ENCODE assay signal across 14 cellular contexts in genomic region chr2:68799138-68799537, GRCh38.
DNase-seq lines count a peak whose midpoint lies in the region; ATAC-seq lines count a peak whose summit lies in the region.
"Had no signal": no experiment of that assay in that cellular context is flagged by ENCODE, and none has a peak within 500 bp of the region (broad histone marks: within the 10 kb centered on the region; RNA-seq: fewer than 3 reads in every experiment).

No MANE protein-coding gene starts in this region.

- no peak overlapping the region for H2BK5ac ChIP-seq in mesendoderm (ENCODE audit: low read length)

- H3K4me1 Mint-ChIP-seq in T-helper 17 cell (peaks cover 50% of the 10 kb centered on the region), memory B cell (peaks cover 49% of the 10 kb centered on the region)

- H3K4ac ChIP-seq in mesendoderm (ENCODE audit: low read depth, low read length) = no peak overlapping the region

- H3K36me3 ChIP-seq in mesendoderm (ENCODE audit: control insufficient read depth, insufficient read depth, low read length) = no peaks in the 10 kb centered on the region
- H3K36me3 ChIP-seq: tibial nerve had no signal

- peaks cover 2% of the 10 kb centered on the region for H3K9me3 Mint-ChIP-seq in memory B cell

- H3K79me2 ChIP-seq in mesendoderm (ENCODE audit: control insufficient read depth, insufficient read depth, low read length) = no peaks in the 10 kb centered on the region

- H3K4me3 Mint-ChIP-seq in T-helper 17 cell (no peak overlapping the region), memory B cell (no peak overlapping the region)

- no peak overlapping the region for H3K23ac ChIP-seq in mesendoderm (ENCODE audit: low read length)

- no peak overlapping the region for H2BK15ac ChIP-seq in mesendoderm (replicated peaks; ENCODE audit: low read depth)

- H2BK120ac ChIP-seq in mesendoderm (ENCODE audit: low read depth, low read length) = no peak overlapping the region

- H3K9ac ChIP-seq in mesendoderm (ENCODE audit: low read length) = no peak overlapping the region

- no peak overlapping the region for H3K56ac ChIP-seq in mesendoderm (ENCODE audit: low read length)

- H3K27ac ChIP-seq in mesendoderm (ENCODE audit: low read depth, low read length) = no peak overlapping the region
- H3K27ac ChIP-seq: tibial nerve had no signal

- H3K36me3 Mint-ChIP-seq in T-helper 17 cell (ENCODE audit: low read depth) (peaks cover 27% of the 10 kb centered on the region), memory B cell (peaks cover 50% of the 10 kb centered on the region)

- no peaks in the 10 kb centered on the region for H3K9me3 ChIP-seq in T-helper 17 cell (ENCODE audit: control insufficient read depth, low read length, poor library complexity, severe bottlenecking)
- H3K9me3 ChIP-seq: left lung, tibial nerve had no signal

- no peaks in the 10 kb centered on the region for H3K4me1 ChIP-seq in mesendoderm (ENCODE audit: control insufficient read depth, low read depth, low read length)

- no CpG with 5 or more reads among the region's 3 CpGs for WGBS in mesendoderm (ENCODE audit: extremely low coverage, insufficient coverage, low lambda C conversion rate)

- H4K5ac ChIP-seq in mesendoderm (ENCODE audit: low read length) = no peak overlapping the region

- peak overlapping the region; percentile 66 for H3K27ac Mint-ChIP-seq in T-helper 17 cell
- H3K27ac Mint-ChIP-seq in memory B cell = peak overlapping the region; percentile 89

- H3K4me2 ChIP-seq in mesendoderm (ENCODE audit: low read length) = no peak overlapping the region

- peak; percentile 16 for DNase-seq in COR-L47 (lab: John Stamatoyannopoulos, UW)
- peak; percentile 20 for DNase-seq in NCI-H1417 treated with DMSO at 0.1 percent for 48 hours (lab: John Stamatoyannopoulos, UW)
- DNase-seq in T-helper 17 cell = no peak
- no peak for DNase-seq in memory B cell (ENCODE audit: low spot score in 2 of 2)
- no peak for DNase-seq in effector CD8-positive, alpha-beta T cell (lab: John Stamatoyannopoulos, UW)
- DNase-seq in mesendoderm = no peak
- DNase-seq in NOMO-1 treated with dmso at 0.1 percent for 144 hours (lab: John Stamatoyannopoulos, UW; ENCODE audit: unreplicated experiment) = no peak
- DNase-seq: aorta, GOT3, head of caudate nucleus, left lung, occipital lobe, T-helper 9 cell had no signal

- no peaks in the 10 kb centered on the region for H3K79me1 ChIP-seq in mesendoderm (ENCODE audit: low read length)

- H3K27me3 Mint-ChIP-seq in T-helper 17 cell = no peaks in the 10 kb centered on the region
- no peaks in the 10 kb centered on the region for H3K27me3 Mint-ChIP-seq in memory B cell

- no peak for ATAC-seq in T-helper 17 cell
- ATAC-seq in memory B cell (ENCODE audit: low read depth) = no peak

- H2AK5ac ChIP-seq in mesendoderm (ENCODE audit: low read length) = no peak overlapping the region

- H3K4me3 ChIP-seq in mesendoderm (ENCODE audit: low read length) = no peak overlapping the region
- H3K4me3 ChIP-seq: left lung, tibial nerve had no signal

- no peaks in the 10 kb centered on the region for H3K27me3 ChIP-seq in mesendoderm (ENCODE audit: insufficient read depth, low read length, poor library complexity)
- H3K27me3 ChIP-seq: left lung, tibial nerve had no signal

- H4K8ac ChIP-seq in mesendoderm (ENCODE audit: low read depth, low read length) = no peak overlapping the region

- H3K18ac ChIP-seq in mesendoderm (ENCODE audit: low read length) = no peak overlapping the region

Comparison
In these comparisons a context has a peak if more than half of its experiments do, and no peak if none do; other contexts are left out.
1. DNase-seq: peak in COR-L47 (single experiment) and NCI-H1417 treated with DMSO at 0.1 percent for 48 hours (single experiment); none in T-helper 17 cell (0 of 3), memory B cell (0 of 2), effector CD8-positive, alpha-beta T cell (single experiment), mesendoderm (single experiment) and NOMO-1 treated with dmso at 0.1 percent for 144 hours (single experiment).